8 cellular contexts compared by ENCODE assay signal in genomic region chr7:24812313-24812945, GRCh38. TPM values are rescaled to one million over a fixed set of nuclear protein-coding genes. Genes with fewer than 3 reads are reported as not detected.
A peak's percentile ranks its signal among the peaks of the same experiment; 100 is the strongest.
DNase-seq lines count a peak whose midpoint lies in the region; ATAC-seq and FAIRE-seq lines count a peak whose summit lies in the region.

No MANE protein-coding gene starts in this region.

- no peak overlapping the region for H3K27ac ChIP-seq in aorta (ENCODE audit: low read depth in 1 of 2, low read length in 2 of 2)

- H3K9me3 ChIP-seq in aorta (ENCODE audit: control insufficient read depth, low read length) = no peaks in the 10 kb centered on the region

- H3K27ac Mint-ChIP-seq in naive B cell = peak overlapping the region in 2 of 6 donors; percentile 47 to 49

- no peak overlapping the region for H3K4me3 Mint-ChIP-seq in naive B cell

- intact Hi-C loops in aorta (cut with DNase I) = no loop called here

- 42 to 54% methylated on average over 4 of the region's 4 CpGs for WGBS in aorta, 2 donors

- H3K9me3 Mint-ChIP-seq in naive B cell = no peaks in the 10 kb centered on the region

- H3K4me1 Mint-ChIP-seq in naive B cell = no peaks in the 10 kb centered on the region

- H3K4me3 ChIP-seq in aorta (ENCODE audit: low read length in 2 of 2) = no peak overlapping the region

- no peaks in the 10 kb centered on the region for H3K27me3 ChIP-seq in aorta (ENCODE audit: control insufficient read depth in 1 of 2, insufficient read depth in 2 of 2, low read length in 1 of 2)

- H3K36me3 ChIP-seq in aorta (ENCODE audit: control insufficient read depth in 1 of 2, insufficient read depth in 2 of 2, low read length in 1 of 2) = peaks cover 0 to 2% of the 10 kb centered on the region in 2 donors

- DNase-seq in AG20443 (ENCODE audit: low spot score) = peak; percentile 77
- no peak for DNase-seq in GM18507 (ENCODE audit: extremely low spot score, insufficient read length, low read depth)
- peak; percentile 62 for DNase-seq in NCI-H2029 treated with DMSO at 0.1 percent for 48 hours (lab: John Stamatoyannopoulos, UW)
- peak; percentile 22 to 38 for DNase-seq in activated CD4-positive, alpha-beta T cell treated with anti-CD3 and anti-CD28 coated beads, Interleukin-2, amount 50 U/mL, for 4 hours
- DNase-seq in epidermal melanocyte (ENCODE audit: insufficient read length, low spot score) = peak; percentile 50
- peak; percentile 34 for DNase-seq in naive B cell
- DNase-seq in aorta = peak; percentile 64 to 79
- no peak for DNase-seq in mesenteric fat pad (ENCODE audit: low spot score)

- H3K36me3 Mint-ChIP-seq in naive B cell = peaks cover 16 to 24% of the 10 kb centered on the region in 2 donors

- peak; percentile 80 for FAIRE-seq in GM18507 (lab: Jason Lieb, UNC)

- H3K4me1 ChIP-seq in aorta (ENCODE audit: control insufficient read depth in 1 of 2, insufficient read depth in 2 of 2, low read length in 2 of 2) = no peaks in the 10 kb centered on the region

- peak; percentile 34 to 44 for ATAC-seq in naive B cell (ENCODE audit: low read depth in 2 of 2)
- ATAC-seq in aorta (ENCODE audit: low FRiP score) = peak; percentile 89

- H3K27me3 Mint-ChIP-seq in naive B cell = no peaks in the 10 kb centered on the region

RNA-seq across cellular contexts. Expression of gene GSDME, which starts 55.2 kb away (rescaled TPM):
- polyA plus RNA-seq in naive B cell (ENCODE audit: low read depth in 6 of 6) (10 to 100 TPM in 4 of 6 donors, 1 to 10 TPM in 1, not detected in 1; 8.0 to 22.3 (median 12.9) TPM), aorta (10 to 100 TPM; 15.1 to 20.3 TPM)
- total RNA-seq in aorta (10 to 100 TPM; 16.3 to 18.6 TPM), mesenteric fat pad (12.9 TPM)

Comparison
In these comparisons a context has a peak if more than half of its experiments do, and no peak if none do; other contexts are left out.
1. DNase-seq: peak in AG20443 (single experiment), NCI-H2029 treated with DMSO at 0.1 percent for 48 hours (single experiment), activated CD4-positive, alpha-beta T cell treated with anti-CD3 and anti-CD28 coated beads, Interleukin-2, amount 50 U/mL, for 4 hours (2 of 2), epidermal melanocyte (single experiment), naive B cell (single experiment) and aorta (2 of 2); none in GM18507 (single experiment) and mesenteric fat pad (single experiment).